18 cellular contexts compared by ENCODE assay signal in the genomic region with DNA sequence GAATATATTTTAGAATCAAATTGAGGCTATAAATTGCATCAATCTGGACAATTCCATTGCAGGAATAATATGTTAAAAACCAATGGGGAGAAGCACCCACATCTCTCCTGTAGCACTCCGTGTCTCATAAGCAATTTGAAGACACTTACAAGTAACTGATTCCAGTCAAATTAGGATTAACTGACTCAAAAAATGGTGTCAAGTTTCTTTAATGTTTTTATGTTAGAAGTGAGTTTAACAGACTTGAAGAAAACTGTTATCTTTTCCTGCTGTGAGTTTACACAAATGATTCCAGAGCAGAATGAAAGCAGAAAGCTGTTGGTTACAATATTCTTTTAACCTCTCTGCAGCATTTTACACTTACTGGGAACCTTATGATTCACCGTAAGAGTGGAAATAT. TPM values are rescaled to one million over a fixed set of nuclear protein-coding genes. Genes with fewer than 3 reads are reported as not detected.
DNase-seq lines count a peak whose midpoint lies in the region; ATAC-seq and TF ChIP-seq lines count a peak whose summit lies in the region.
"Had no signal": no experiment of that assay in that cellular context is flagged by ENCODE, and none has a peak within 500 bp of the region (broad histone marks: within the 10 kb centered on the region; RNA-seq: fewer than 3 reads in every experiment).

No MANE protein-coding gene starts in this region.

- H3K4me1 ChIP-seq in left ventricle myocardium inferior, result peaks cover 59% of the 10 kb centered on the region
- H3K4me1 ChIP-seq in body of pancreas, result peaks cover 49% of the 10 kb centered on the region
- peaks cover 0 to 60% (median 25%) of the 10 kb centered on the region in 4 donors for H3K4me1 ChIP-seq in tibial nerve
- peaks cover 5% of the 10 kb centered on the region for H3K4me1 ChIP-seq in effector memory CD4-positive, alpha-beta T cell (ENCODE audit: control insufficient read depth, insufficient read depth, low read length, poor library complexity, severe bottlenecking)
- H3K4me1 ChIP-seq: adrenal gland had no signal

- H3K4me3 ChIP-seq in left ventricle myocardium inferior (no peak overlapping the region), body of pancreas (no peak overlapping the region), tibial nerve (no peak overlapping the region)
- no peak overlapping the region for H3K4me3 ChIP-seq in effector memory CD4-positive, alpha-beta T cell (ENCODE audit: insufficient read depth, low read depth, low read length, poor library complexity, severe bottlenecking)
- H3K4me3 ChIP-seq: adrenal gland, ovary, stomach had no signal

- intact Hi-C loops in left ventricle myocardium inferior (cut with micrococcal nuclease), result no loop called here
- intact Hi-C loops in left ventricle myocardium superior (cut with micrococcal nuclease), result no loop called here
- intact Hi-C loops in body of pancreas (cut with DNase I), result no loop called here

- 60 to 64% methylated on average over 2 of the region's 2 CpGs for WGBS in body of pancreas, 2 donors
- WGBS in tibial nerve, 2 donors, result 46 to 58% methylated on average over 2 of the region's 2 CpGs

- TF ChIP-seq POLR2A in body of pancreas (IDR thresholded peaks at IDR 0.05), result no peak
- TF ChIP-seq POLR2A in tibial nerve (IDR thresholded peaks at IDR 0.05), result no peak

- H3K36me3 ChIP-seq in left ventricle myocardium inferior (peaks cover 67% of the 10 kb centered on the region), body of pancreas (replicated peaks in 1 of 2; ENCODE audit: insufficient read depth in 1 of 2, low read depth in 2 of 2) (peaks cover 3 to 16% of the 10 kb centered on the region in 2 donors), tibial nerve (peaks cover 4 to 23% (median 6%) of the 10 kb centered on the region in 3 donors)
- H3K36me3 ChIP-seq in effector memory CD4-positive, alpha-beta T cell (ENCODE audit: control insufficient read depth, insufficient read depth, low read length), result peaks cover 32% of the 10 kb centered on the region
- H3K36me3 ChIP-seq: ovary had no signal

- no peak for TF ChIP-seq EP300 in tibial nerve (IDR thresholded peaks at IDR 0.05)

- TF ChIP-seq CTCF in left ventricle myocardium inferior (IDR thresholded peaks at IDR 0.05; ENCODE audit: borderline replicate concordance) (no peak), body of pancreas (IDR thresholded peaks at IDR 0.05) (no peak), tibial nerve (IDR thresholded peaks at IDR 0.05) (no peak)

- no peak for ATAC-seq in left ventricle myocardium superior
- no peak for ATAC-seq in body of pancreas
- no peak for ATAC-seq in HG03521 (IDR thresholded peaks at IDR 0.05; ENCODE audit: unreplicated experiment)
- ATAC-seq in HG02798 (IDR thresholded peaks at IDR 0.05; ENCODE audit: poor library complexity, unreplicated experiment), result no peak
- ATAC-seq: T-cell had no signal

- H3K27ac ChIP-seq in left ventricle myocardium inferior (replicated peaks) (peak overlapping the region; percentile 66), body of pancreas (peak overlapping the region; percentile 61 to 85 (median 80)), layer of hippocampus (ENCODE audit: low read depth, low read length) (peak overlapping the region; percentile 89), tibial nerve (peak overlapping the region; percentile 53 to 92 (median 82))
- H3K27ac ChIP-seq in effector memory CD4-positive, alpha-beta T cell (ENCODE audit: insufficient read depth, low read length, poor library complexity, severe bottlenecking), result no peak overlapping the region
- H3K27ac ChIP-seq: ovary had no signal

- H3K27me3 ChIP-seq in left ventricle myocardium inferior (ENCODE audit: low read depth) (no peaks in the 10 kb centered on the region), body of pancreas (no peaks in the 10 kb centered on the region), layer of hippocampus (ENCODE audit: control insufficient read depth, insufficient read depth, low read length) (no peaks in the 10 kb centered on the region), tibial nerve (no peaks in the 10 kb centered on the region)
- no peaks in the 10 kb centered on the region for H3K27me3 ChIP-seq in effector memory CD4-positive, alpha-beta T cell (replicated peaks; ENCODE audit: control insufficient read depth, insufficient read depth, low read length, poor library complexity, severe bottlenecking)
- H3K27me3 ChIP-seq: adrenal gland, ovary, stomach had no signal

- DNase-seq in left ventricle myocardium inferior (no peak), left ventricle myocardium superior (no peak), body of pancreas (no peak), tibial nerve (ENCODE audit: low spot score in 2 of 2) (no peak)
- DNase-seq in effector memory CD4-positive, alpha-beta T cell, result no peak
- DNase-seq: activated CD4-positive, alpha-beta T cell treated with anti-CD3 and anti-CD28 coated beads, Interleukin-2, amount 50 U/mL, for 4 hours; activated T-cell treated with anti-CD3 and anti-CD28 coated beads, Interleukin-2, amount 50 U/mL, for 1 hour; NCI-H1092; NCI-H524 treated with DMSO at 0.1 percent for 48 hours; ovary; Right ventricle myocardium superior; stimulated activated CD4-positive, alpha-beta T cell treated with anti-CD3 and anti-CD28 coated beads, Interleukin-2, amount 100 ng/mL, for 48 hours; stomach; T-cell had no signal

- no peaks in the 10 kb centered on the region for H3K9me3 ChIP-seq in left ventricle myocardium inferior (replicated peaks)
- H3K9me3 ChIP-seq in body of pancreas, result no peaks in the 10 kb centered on the region
- no peaks in the 10 kb centered on the region for H3K9me3 ChIP-seq in tibial nerve
- H3K9me3 ChIP-seq in effector memory CD4-positive, alpha-beta T cell (ENCODE audit: control insufficient read depth, low read length), result no peaks in the 10 kb centered on the region
- H3K9me3 ChIP-seq: adrenal gland, ovary, stomach had no signal

RNA-seq across cellular contexts. Expression of gene RLBP1, which starts 23.2 kb away (rescaled TPM):
- total RNA-seq in left ventricle myocardium inferior, result not detected
- total RNA-seq in left ventricle myocardium superior, result not detected
- not detected for total RNA-seq in body of pancreas
- not detected for total RNA-seq in tibial nerve
- total RNA-seq: adrenal gland, ovary, Right ventricle myocardium superior, T-cell had no signal

RNA-seq across cellular contexts. Expression of gene FANCI, which starts 45.6 kb away (rescaled TPM):
- 2.7 TPM for total RNA-seq in left ventricle myocardium inferior
- total RNA-seq in left ventricle myocardium superior, result 1.9 TPM
- total RNA-seq in body of pancreas, result 1 to 10 TPM; 1.0 to 7.3 TPM
- total RNA-seq in tibial nerve, result 1 to 10 TPM; 2.7 to 8.7 (median 5.1) TPM
